ENCODE assay signal across 1 cellular context in the genomic region with DNA sequence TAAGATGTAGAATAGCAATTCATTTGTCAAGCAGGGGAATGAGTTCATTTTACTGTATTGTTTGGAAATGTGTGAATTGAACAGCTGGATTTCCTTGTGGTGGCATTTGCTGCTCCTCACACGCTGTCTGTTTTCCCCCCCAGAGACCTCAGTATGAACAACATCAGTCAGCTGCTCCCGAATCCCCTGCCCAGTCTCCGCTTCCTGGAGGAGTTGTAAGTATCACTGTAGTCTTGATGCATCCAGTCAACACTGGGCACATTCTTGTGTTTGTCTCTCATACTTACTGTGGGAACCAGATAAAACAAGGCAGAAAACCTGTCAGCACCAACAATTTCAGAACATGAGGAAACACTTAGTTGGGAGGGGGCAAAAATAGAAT.
TF ChIP-seq lines count a peak whose summit lies in the region.

No MANE protein-coding gene starts in this region.

TF ChIP-seq in H1, 55 proteins besides CTCF, POLR2A, EP300 and RAD21:
- TF ChIP-seq JUN (IDR thresholded peaks at IDR 0.05; ENCODE audit: low read depth, low read length) (no peak), RNF2 (IDR thresholded peaks at IDR 0.05; ENCODE audit: borderline replicate concordance, low read depth, low read length, missing control alignments, poor library complexity, severe bottlenecking) (no peak), ATF3 (IDR thresholded peaks at IDR 0.05; ENCODE audit: insufficient read depth, low read depth, low read length) (no peak), TAF1 (IDR thresholded peaks at IDR 0.05; ENCODE audit: low read depth, low read length) (no peak), SP1 (IDR thresholded peaks at IDR 0.05; ENCODE audit: low read depth, low read length) (no peak), RFX5 (IDR thresholded peaks at IDR 0.05; ENCODE audit: borderline replicate concordance, low read depth, low read length) (no peak), ZNF274 (IDR thresholded peaks at IDR 0.05; ENCODE audit: borderline replicate concordance, extremely low read depth, low read length) (no peak), CHD1 (IDR thresholded peaks at IDR 0.05; ENCODE audit: low read depth, low read length) (no peak), HDAC6 (IDR thresholded peaks at IDR 0.05; ENCODE audit: low read depth, low read length) (no peak), KDM5A (IDR thresholded peaks at IDR 0.05; ENCODE audit: low read length) (no peak), SIX5 (IDR thresholded peaks at IDR 0.05; ENCODE audit: low read depth, low read length) (no peak), POLR2AphosphoS5 (IDR thresholded peaks at IDR 0.05; ENCODE audit: low read depth, low read length) (no peak), BACH1 (IDR thresholded peaks at IDR 0.05; ENCODE audit: low read length) (no peak), HDAC2 (IDR thresholded peaks at IDR 0.05; ENCODE audit: borderline replicate concordance in 1 of 2, low read depth in 2 of 2, low read length in 2 of 2) (no peak), EGR1 (IDR thresholded peaks at IDR 0.05; ENCODE audit: borderline replicate concordance, low read depth, low read length) (no peak), FOSL1 (IDR thresholded peaks at IDR 0.05; ENCODE audit: insufficient read depth, low read depth, low read length) (no peak), CEBPB (IDR thresholded peaks at IDR 0.05; ENCODE audit: low read depth, low read length) (no peak), CHD2 (IDR thresholded peaks at IDR 0.05; ENCODE audit: low read length) (no peak), BRCA1 (IDR thresholded peaks at IDR 0.05; ENCODE audit: low read depth, low read length) (no peak), MAFK (IDR thresholded peaks at IDR 0.05; ENCODE audit: low read depth, low read length) (no peak)
